ENCODE assay signal across 1 cellular context in genomic region chr10:26454891-26455290, GRCh38.
TF ChIP-seq lines count a peak whose summit lies in the region.

No MANE protein-coding gene starts in this region.

TF ChIP-seq in HepG2, 621 proteins besides CTCF, POLR2A, EP300 and RAD21:
- TF ChIP-seq ZNF510 (CRISPR knock-in tag; IDR thresholded peaks at IDR 0.05; ENCODE audit: low read depth) (no peak), ZBTB7B (CRISPR knock-in tag; IDR thresholded peaks at IDR 0.05) (no peak), ZNF567 (CRISPR knock-in tag; IDR thresholded peaks at IDR 0.05; ENCODE audit: borderline replicate concordance) (no peak), NCOA2 (CRISPR knock-in tag; IDR thresholded peaks at IDR 0.05) (no peak), ZNF784 (CRISPR knock-in tag; IDR thresholded peaks at IDR 0.05; ENCODE audit: borderline replicate concordance) (no peak), ZFYVE20 (CRISPR knock-in tag; IDR thresholded peaks at IDR 0.05; ENCODE audit: borderline replicate concordance, low read depth) (no peak), ZNF136 (CRISPR knock-in tag; IDR thresholded peaks at IDR 0.05; ENCODE audit: low read depth) (no peak), SMYD3 (CRISPR knock-in tag; IDR thresholded peaks at IDR 0.05) (no peak), KLF11 (CRISPR knock-in tag; IDR thresholded peaks at IDR 0.05) (no peak), ZBTB7A (CRISPR knock-in tag; IDR thresholded peaks at IDR 0.05) (no peak), GLI4 (CRISPR knock-in tag; IDR thresholded peaks at IDR 0.05; ENCODE audit: borderline replicate concordance) (no peak), ZNF552 (CRISPR knock-in tag; IDR thresholded peaks at IDR 0.05; ENCODE audit: borderline replicate concordance) (no peak), ZKSCAN5 (CRISPR knock-in tag; IDR thresholded peaks at IDR 0.05) (no peak), EHMT2 (IDR thresholded peaks at IDR 0.05; ENCODE audit: borderline replicate concordance, low read depth, low read length) (no peak), KDM3A (CRISPR knock-in tag; IDR thresholded peaks at IDR 0.05; ENCODE audit: low read depth) (no peak), ZUFSP (CRISPR knock-in tag; IDR thresholded peaks at IDR 0.05; ENCODE audit: borderline replicate concordance) (no peak), HNF4A (CRISPR knock-in tag; IDR thresholded peaks at IDR 0.05) (no peak), NFKB2 (CRISPR knock-in tag; IDR thresholded peaks at IDR 0.05; ENCODE audit: borderline replicate concordance) (no peak)
